Comparison of ENCODE assay signal across 22 cellular contexts in the genomic region with DNA sequence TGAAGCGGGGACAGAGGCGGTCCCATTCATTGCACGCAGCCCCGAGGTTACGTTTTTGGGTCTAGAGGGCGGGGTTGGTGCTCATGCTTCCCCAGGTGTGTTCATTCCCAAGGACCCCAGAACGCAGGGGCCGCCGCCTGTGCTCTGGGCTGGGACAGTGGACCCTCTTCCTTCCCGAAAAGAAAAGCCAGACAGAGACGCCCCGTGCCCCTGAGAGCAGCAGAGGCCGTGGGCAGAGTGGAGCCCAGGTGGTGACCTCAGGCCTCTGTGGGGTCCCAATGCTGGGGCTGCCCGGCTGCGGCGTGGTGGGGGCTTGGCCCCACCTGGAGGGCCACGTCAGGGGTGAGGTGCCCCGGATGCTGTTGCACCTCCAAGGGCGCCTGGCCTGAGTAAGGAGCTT. TPM values are rescaled to one million over a fixed set of nuclear protein-coding genes. Genes with fewer than 3 reads are reported as not detected.
DNase-seq lines count a peak whose midpoint lies in the region; ATAC-seq and TF ChIP-seq lines count a peak whose summit lies in the region.
"Had no signal": no experiment of that assay in that cellular context is flagged by ENCODE, and none has a peak within 500 bp of the region (broad histone marks: within the 10 kb centered on the region; RNA-seq: fewer than 3 reads in every experiment).

No MANE protein-coding gene starts in this region.

- H3K4me1 Mint-ChIP-seq in activated naive CD8-positive, alpha-beta T cell treated with anti-CD3 and anti-CD28 coated beads, Interleukin-2, amount 50 U/mL, for 24 hours, result peaks cover 6% of the 10 kb centered on the region
- peaks cover 3% of the 10 kb centered on the region for H3K4me1 Mint-ChIP-seq in activated naive CD8-positive, alpha-beta T cell treated with anti-CD3 and anti-CD28 coated beads for 36 hours
- H3K4me1 Mint-ChIP-seq in natural killer cell treated with Interleukin-12 subunit alpha and Interleukin-12 subunit beta and Interleukin-15 and Interleukin-18, amount 100 ng/mL, for 72 hours (ENCODE audit: low read depth in 2 of 2), result peaks cover 6 to 7% of the 10 kb centered on the region in 2 donors
- peaks cover 5 to 12% of the 10 kb centered on the region in 2 donors for H3K4me1 Mint-ChIP-seq in natural killer cell
- H3K4me1 Mint-ChIP-seq: H9 had no signal

- H3K4me1 ChIP-seq in osteoblast (ENCODE audit: insufficient read depth, low read length), result no peaks in the 10 kb centered on the region
- H3K4me1 ChIP-seq: A549 had no signal

- H3K36me3 Mint-ChIP-seq in activated naive CD8-positive, alpha-beta T cell treated with anti-CD3 and anti-CD28 coated beads, Interleukin-2, amount 50 U/mL, for 24 hours (ENCODE audit: low read depth), result peaks cover 8% of the 10 kb centered on the region
- H3K36me3 Mint-ChIP-seq in activated naive CD8-positive, alpha-beta T cell treated with anti-CD3 and anti-CD28 coated beads for 36 hours, result peaks cover 5% of the 10 kb centered on the region
- H3K36me3 Mint-ChIP-seq in natural killer cell treated with Interleukin-12 subunit alpha and Interleukin-12 subunit beta and Interleukin-15 and Interleukin-18, amount 100 ng/mL, for 72 hours, result no peaks in the 10 kb centered on the region
- H3K36me3 Mint-ChIP-seq in natural killer cell, result no peaks in the 10 kb centered on the region

- no peaks in the 10 kb centered on the region for H3K27me3 Mint-ChIP-seq in activated naive CD8-positive, alpha-beta T cell treated with anti-CD3 and anti-CD28 coated beads, Interleukin-2, amount 50 U/mL, for 24 hours
- H3K27me3 Mint-ChIP-seq in activated naive CD8-positive, alpha-beta T cell treated with anti-CD3 and anti-CD28 coated beads for 36 hours, result no peaks in the 10 kb centered on the region
- H3K27me3 Mint-ChIP-seq in natural killer cell treated with Interleukin-12 subunit alpha and Interleukin-12 subunit beta and Interleukin-15 and Interleukin-18, amount 100 ng/mL, for 72 hours, result no peaks in the 10 kb centered on the region
- H3K27me3 Mint-ChIP-seq in natural killer cell (ENCODE audit: low read depth in 2 of 2), result no peaks in the 10 kb centered on the region
- H3K27me3 Mint-ChIP-seq: CD4-positive, alpha-beta memory T cell; IgD-negative memory B cell had no signal

- H3K79me2 ChIP-seq in osteoblast (ENCODE audit: insufficient read depth, low read length), result peaks cover 60% of the 10 kb centered on the region

- no peaks in the 10 kb centered on the region for H3K27me3 ChIP-seq in osteoblast (ENCODE audit: insufficient read depth, low read length)

- peak; percentile 11 for ATAC-seq in activated naive CD8-positive, alpha-beta T cell treated with anti-CD3 and anti-CD28 coated beads, Interleukin-2, amount 50 U/mL, for 24 hours
- no peak for ATAC-seq in natural killer cell treated with Interleukin-12 subunit alpha and Interleukin-12 subunit beta and Interleukin-15 and Interleukin-18, amount 100 ng/mL, for 72 hours
- ATAC-seq in natural killer cell, result no peak
- ATAC-seq: A549, GM12878, HepG2 had no signal

- H3K9me3 ChIP-seq in osteoblast (ENCODE audit: low read depth, low read length), result no peaks in the 10 kb centered on the region
- H3K9me3 ChIP-seq: A549 had no signal

- H3K9me3 Mint-ChIP-seq in activated naive CD8-positive, alpha-beta T cell treated with anti-CD3 and anti-CD28 coated beads, Interleukin-2, amount 50 U/mL, for 24 hours, result no peaks in the 10 kb centered on the region
- no peaks in the 10 kb centered on the region for H3K9me3 Mint-ChIP-seq in activated naive CD8-positive, alpha-beta T cell treated with anti-CD3 and anti-CD28 coated beads for 36 hours
- no peaks in the 10 kb centered on the region for H3K9me3 Mint-ChIP-seq in natural killer cell treated with Interleukin-12 subunit alpha and Interleukin-12 subunit beta and Interleukin-15 and Interleukin-18, amount 100 ng/mL, for 72 hours
- no peaks in the 10 kb centered on the region for H3K9me3 Mint-ChIP-seq in natural killer cell
- H3K9me3 Mint-ChIP-seq: CD4-positive, alpha-beta memory T cell; H9; IgD-negative memory B cell had no signal

- peaks cover 38% of the 10 kb centered on the region for H4K20me1 ChIP-seq in osteoblast (ENCODE audit: insufficient read depth, low read length)

- no peak for DNase-seq in activated naive CD8-positive, alpha-beta T cell treated with anti-CD3 and anti-CD28 coated beads, Interleukin-2, amount 50 U/mL, for 24 hours
- DNase-seq in activated naive CD8-positive, alpha-beta T cell treated with anti-CD3 and anti-CD28 coated beads for 36 hours, result no peak
- DNase-seq in natural killer cell treated with Interleukin-12 subunit alpha and Interleukin-12 subunit beta and Interleukin-15 and Interleukin-18, amount 100 ng/mL, for 72 hours (ENCODE audit: low spot score), result peak; percentile 61
- DNase-seq in natural killer cell, result no peak
- DNase-seq in osteoblast (ENCODE audit: insufficient read length, low spot score, missing footprints), result peak; percentile 62
- no peak for DNase-seq in kidney tubule cell (ENCODE audit: low spot score)
- DNase-seq in H4 (ENCODE audit: low spot score), result no peak
- DNase-seq: AML-193; Calu3; CD4-positive, alpha-beta memory T cell; DMS 273 treated with DMSO at 0.1 percent for 48 hours; DMS53; DND-41; EL; GOT3; H9 had no signal

- no peak overlapping the region for H2AFZ ChIP-seq in osteoblast (ENCODE audit: low read length)

- peaks cover 30% of the 10 kb centered on the region for H3K36me3 ChIP-seq in osteoblast (ENCODE audit: insufficient read depth, low read length)

- no peak overlapping the region for H3K4me3 Mint-ChIP-seq in activated naive CD8-positive, alpha-beta T cell treated with anti-CD3 and anti-CD28 coated beads, Interleukin-2, amount 50 U/mL, for 24 hours
- no peak overlapping the region for H3K4me3 Mint-ChIP-seq in activated naive CD8-positive, alpha-beta T cell treated with anti-CD3 and anti-CD28 coated beads for 36 hours
- no peak overlapping the region for H3K4me3 Mint-ChIP-seq in natural killer cell treated with Interleukin-12 subunit alpha and Interleukin-12 subunit beta and Interleukin-15 and Interleukin-18, amount 100 ng/mL, for 72 hours
- H3K4me3 Mint-ChIP-seq in natural killer cell, result no peak overlapping the region
- H3K4me3 Mint-ChIP-seq: CD14-positive monocyte; CD4-positive, alpha-beta memory T cell; H9; IgD-negative memory B cell had no signal

- H3K27ac ChIP-seq in osteoblast (ENCODE audit: low read depth, low read length), result no peak overlapping the region
- H3K27ac ChIP-seq: 22Rv1, A549 had no signal

- no peak overlapping the region for H3K4me3 ChIP-seq in osteoblast (ENCODE audit: insufficient read depth, low read length)
- H3K4me3 ChIP-seq: A549, GM12878 had no signal

- H3K27ac Mint-ChIP-seq in activated naive CD8-positive, alpha-beta T cell treated with anti-CD3 and anti-CD28 coated beads, Interleukin-2, amount 50 U/mL, for 24 hours, result no peak overlapping the region
- H3K27ac Mint-ChIP-seq in activated naive CD8-positive, alpha-beta T cell treated with anti-CD3 and anti-CD28 coated beads for 36 hours, result no peak overlapping the region
- H3K27ac Mint-ChIP-seq in natural killer cell treated with Interleukin-12 subunit alpha and Interleukin-12 subunit beta and Interleukin-15 and Interleukin-18, amount 100 ng/mL, for 72 hours, result no peak overlapping the region
- no peak overlapping the region for H3K27ac Mint-ChIP-seq in natural killer cell
- H3K27ac Mint-ChIP-seq: CD4-positive, alpha-beta memory T cell; H9; IgD-negative memory B cell had no signal

- no peak overlapping the region for H3K4me2 ChIP-seq in osteoblast (ENCODE audit: insufficient read depth, low read length)
- H3K4me2 ChIP-seq: A549 had no signal

- TF ChIP-seq CTCF in natural killer cell (IDR thresholded peaks at IDR 0.05) (no peak), osteoblast (IDR thresholded peaks at IDR 0.05; ENCODE audit: extremely low read depth, low read depth, low read length) (no peak)

- intact Hi-C loops in natural killer cell (cut with micrococcal nuclease), result no loop called here

RNA-seq across cellular contexts. Expression of a gene that starts 15.4 kb away (rescaled TPM):
- total RNA-seq in activated naive CD8-positive, alpha-beta T cell treated with anti-CD3 and anti-CD28 coated beads for 36 hours, result 10 to 100 TPM; 84.8 to 87.4 TPM
- 100 to 1,000 TPM in 1 of 2 donors, 10 to 100 TPM in 1; 61.1 to 107 TPM for total RNA-seq in natural killer cell treated with Interleukin-12 subunit alpha and Interleukin-12 subunit beta and Interleukin-15 and Interleukin-18, amount 100 ng/mL, for 72 hours
- 10 to 100 TPM; 35.2 to 38.1 (median 36.2) TPM for total RNA-seq in natural killer cell
- total RNA-seq in osteoblast, result 35.9 and 38.7 TPM in 2 replicates
- 47.0 and 53.4 TPM in 2 replicates for total RNA-seq in H4 (2014; rRNA removed; shearing (Covaris generic))

RNA-seq across cellular contexts. Expression of a gene that starts 17.6 kb away (rescaled TPM):
- 100 to 1,000 TPM; 164 to 170 TPM for total RNA-seq in activated naive CD8-positive, alpha-beta T cell treated with anti-CD3 and anti-CD28 coated beads for 36 hours
- total RNA-seq in natural killer cell treated with Interleukin-12 subunit alpha and Interleukin-12 subunit beta and Interleukin-15 and Interleukin-18, amount 100 ng/mL, for 72 hours, result 100 to 1,000 TPM; 105 to 224 TPM
- total RNA-seq in natural killer cell (10 to 100 TPM; 31.6 to 44.0 (median 33.4) TPM), osteoblast (45.6 and 49.5 TPM in 2 replicates)
- total RNA-seq in H4 (2014; rRNA removed; shearing (Covaris generic)), result 74.8 and 107 TPM in 2 replicates

RNA-seq across cellular contexts. Expression of a gene that starts 27.9 kb away (rescaled TPM):
- 10 to 100 TPM; 50.5 to 52.1 TPM for total RNA-seq in activated naive CD8-positive, alpha-beta T cell treated with anti-CD3 and anti-CD28 coated beads for 36 hours
- total RNA-seq in natural killer cell treated with Interleukin-12 subunit alpha and Interleukin-12 subunit beta and Interleukin-15 and Interleukin-18, amount 100 ng/mL, for 72 hours, result 10 to 100 TPM; 30.5 to 91.6 TPM
- 10 to 100 TPM; 14.8 to 29.4 (median 19.6) TPM for total RNA-seq in natural killer cell
- total RNA-seq in osteoblast, result 33.0 and 33.7 TPM in 2 replicates
- total RNA-seq in H4 (2014; rRNA removed; shearing (Covaris generic)), result 26.0 and 42.3 TPM in 2 replicates

RNA-seq across cellular contexts. Expression of a gene that starts 46.5 kb away (rescaled TPM):
- total RNA-seq in activated naive CD8-positive, alpha-beta T cell treated with anti-CD3 and anti-CD28 coated beads for 36 hours, result under 1 TPM in 1 of 2 experiments, not detected in 1; 0.16 TPM
- total RNA-seq in natural killer cell treated with Interleukin-12 subunit alpha and Interleukin-12 subunit beta and Interleukin-15 and Interleukin-18, amount 100 ng/mL, for 72 hours, result not detected
- total RNA-seq in natural killer cell (under 1 TPM; 0.12 to 0.48 (median 0.18) TPM), osteoblast (12.4 and 14.8 TPM in 2 replicates)
- 1.1 and 1.3 TPM in 2 replicates for total RNA-seq in H4 (2014; rRNA removed; shearing (Covaris generic))
- total RNA-seq: CD4-positive, alpha-beta memory T cell had no signal

RNA-seq across cellular contexts. Expression of a gene that starts 52.0 kb away (rescaled TPM):
- 1 to 10 TPM; 1.2 to 1.3 TPM for total RNA-seq in activated naive CD8-positive, alpha-beta T cell treated with anti-CD3 and anti-CD28 coated beads for 36 hours
- 1 to 10 TPM in 1 of 2 donors, under 1 TPM in 1; 0.89 to 2.9 TPM for total RNA-seq in natural killer cell treated with Interleukin-12 subunit alpha and Interleukin-12 subunit beta and Interleukin-15 and Interleukin-18, amount 100 ng/mL, for 72 hours
- total RNA-seq in natural killer cell (1 to 10 TPM; 3.4 to 5.6 (median 3.7) TPM), osteoblast (5.6 and 5.8 TPM in 2 replicates)
- total RNA-seq in H4 (2014; rRNA removed; shearing (Covaris generic)), result 1.5 and 1.8 TPM in 2 replicates

Comparison
In these comparisons a context has a peak if more than half of its experiments do, and no peak if none do; other contexts are left out.
1. DNase-seq: peak in natural killer cell treated with Interleukin-12 subunit alpha and Interleukin-12 subunit beta and Interleukin-15 and Interleukin-18, amount 100 ng/mL, for 72 hours (single experiment) and osteoblast (single experiment); none in activated naive CD8-positive, alpha-beta T cell treated with anti-CD3 and anti-CD28 coated beads, Interleukin-2, amount 50 U/mL, for 24 hours (single experiment), activated naive CD8-positive, alpha-beta T cell treated with anti-CD3 and anti-CD28 coated beads for 36 hours (single experiment), natural killer cell (single experiment), kidney tubule cell (single experiment) and H4 (single experiment).